12 cellular contexts compared by ENCODE assay signal in the genomic region with DNA sequence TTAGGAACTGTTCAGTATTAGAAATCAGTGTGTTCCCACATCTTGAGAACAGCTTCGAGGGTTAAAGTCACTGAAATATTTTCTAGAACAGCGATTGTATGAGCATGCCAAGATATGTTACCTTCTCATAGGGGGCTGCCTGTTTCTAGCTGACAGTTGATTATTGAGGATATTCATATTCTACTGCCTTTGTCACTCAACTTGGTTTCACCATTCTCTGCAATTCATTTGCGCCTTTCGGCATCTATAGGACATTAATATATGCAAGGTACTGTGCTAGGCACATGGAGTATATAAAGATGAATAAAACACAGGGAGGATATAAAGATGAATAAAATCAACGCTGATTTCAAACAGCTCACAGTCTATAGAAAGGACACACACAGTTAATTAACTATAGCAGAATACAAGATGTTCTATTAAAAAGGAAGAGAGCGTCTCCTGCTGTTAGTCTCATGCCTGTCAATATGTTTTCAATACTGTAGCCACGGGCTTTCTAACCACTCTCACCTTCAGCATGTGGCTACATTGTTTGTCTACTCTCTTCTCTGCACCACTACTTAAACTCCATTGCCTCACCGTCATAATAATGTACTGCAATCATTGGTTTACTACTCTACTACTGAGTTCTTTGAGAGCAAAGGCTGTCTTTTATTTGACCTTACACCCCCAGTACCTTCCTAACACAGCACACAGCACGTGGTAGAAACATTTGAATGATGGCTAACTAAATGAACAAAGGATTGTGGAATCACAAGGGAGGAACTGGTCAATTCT.
DNase-seq lines count a peak whose midpoint lies in the region; ATAC-seq and TF ChIP-seq lines count a peak whose summit lies in the region.
"Had no signal": no experiment of that assay in that cellular context is flagged by ENCODE, and none has a peak within 500 bp of the region (broad histone marks: within the 10 kb centered on the region; RNA-seq: fewer than 3 reads in every experiment).

No MANE protein-coding gene starts in this region.

- no peak overlapping the region for H3K18ac ChIP-seq in trophoblast cell (ENCODE audit: low read length)

- H3K4ac ChIP-seq in trophoblast cell (ENCODE audit: low read depth, low read length) = no peak overlapping the region

- DNase-seq in NCI-H146 (lab: John Stamatoyannopoulos, UW) (peak; percentile 59), gastrocnemius medialis (no peak), H7 (no peak), trophoblast cell (no peak), cerebellum (ENCODE audit: low spot score) (no peak)
- no peak for DNase-seq in central memory CD8-positive, alpha-beta T cell (ENCODE audit: low spot score in 2 of 2)
- DNase-seq: activated gamma-delta T cell treated with Interleukin-2 at 50 U/mL for 16 hours; heart right ventricle; retina; stimulated activated CD4-positive, alpha-beta T cell treated with anti-CD3 and anti-CD28 coated beads, Interleukin-1b, Interleukin-23, amount 100 ng/mL, for 48 hours had no signal

- no peak overlapping the region for H3K4me3 Mint-ChIP-seq in central memory CD8-positive, alpha-beta T cell

- H4K8ac ChIP-seq in trophoblast cell (ENCODE audit: low read depth, low read length) = no peak overlapping the region

- ATAC-seq in central memory CD8-positive, alpha-beta T cell (replicated peaks; ENCODE audit: extremely low read depth, poor library complexity, severe bottlenecking) = peak; percentile 56
- ATAC-seq in gastrocnemius medialis = no peak
- ATAC-seq: heart right ventricle, Right ventricle myocardium inferior had no signal

- H3K4me1 ChIP-seq in OCI-LY3 (ENCODE audit: low read length) = peaks cover 63% of the 10 kb centered on the region
- peaks cover 30 to 36% of the 10 kb centered on the region in 2 donors for H3K4me1 ChIP-seq in gastrocnemius medialis
- no peaks in the 10 kb centered on the region for H3K4me1 ChIP-seq in trophoblast cell (ENCODE audit: control insufficient read depth in 1 of 2, insufficient read depth in 2 of 2, low read length in 2 of 2)

- H3K36me3 ChIP-seq in OCI-LY3 (replicated peaks; ENCODE audit: low read depth, low read length) = peaks cover 81% of the 10 kb centered on the region
- H3K36me3 ChIP-seq in gastrocnemius medialis = peaks cover 0 to 25% of the 10 kb centered on the region in 2 donors
- H3K36me3 ChIP-seq in H7 (replicated peaks; ENCODE audit: control insufficient read depth, insufficient read depth, low read length) = no peaks in the 10 kb centered on the region
- H3K36me3 ChIP-seq in trophoblast cell (ENCODE audit: control insufficient read depth in 1 of 2, insufficient read depth in 2 of 2, low read length in 2 of 2) = no peaks in the 10 kb centered on the region

- no peak overlapping the region for H3K14ac ChIP-seq in trophoblast cell (ENCODE audit: low read length)

- H3K27me3 ChIP-seq in OCI-LY3 (ENCODE audit: low read depth, low read length) = no peaks in the 10 kb centered on the region
- no peaks in the 10 kb centered on the region for H3K27me3 ChIP-seq in gastrocnemius medialis
- H3K27me3 ChIP-seq in H7 (ENCODE audit: control insufficient read depth, insufficient read depth, low read length) = no peaks in the 10 kb centered on the region
- no peaks in the 10 kb centered on the region for H3K27me3 ChIP-seq in trophoblast cell (ENCODE audit: insufficient read depth, low read length)
- H3K27me3 ChIP-seq: heart right ventricle had no signal

- H3K4me3 ChIP-seq in OCI-LY3 (ENCODE audit: low read length) (no peak overlapping the region), gastrocnemius medialis (no peak overlapping the region), H7 (ENCODE audit: insufficient read depth, low read depth, low read length) (no peak overlapping the region), trophoblast cell (ENCODE audit: low read depth, low read length) (no peak overlapping the region)
- H3K4me3 ChIP-seq: heart right ventricle had no signal

- no peak overlapping the region for H2BK12ac ChIP-seq in trophoblast cell (ENCODE audit: low read length)

- TF ChIP-seq POLR2A in gastrocnemius medialis (IDR thresholded peaks at IDR 0.05) = no peak

- H3K9ac ChIP-seq in OCI-LY3 (ENCODE audit: low read length) (no peak overlapping the region; the same call in 1 of the 2 replicates), trophoblast cell (ENCODE audit: low read length) (no peak overlapping the region)

- H2AK5ac ChIP-seq in trophoblast cell (ENCODE audit: low read length) = no peak overlapping the region

- H3K27ac ChIP-seq in OCI-LY3 (ENCODE audit: low read length) (peak overlapping the region; percentile 23; the same call in 1 of the 2 replicates), gastrocnemius medialis (peak overlapping the region; percentile 1 to 44 (median 22)), trophoblast cell (ENCODE audit: low read depth, low read length) (no peak overlapping the region)

- H3K23ac ChIP-seq in trophoblast cell (ENCODE audit: low read length) = no peak overlapping the region

- no peaks in the 10 kb centered on the region for H3K27me3 Mint-ChIP-seq in central memory CD8-positive, alpha-beta T cell

- H3K9me3 ChIP-seq in OCI-LY3 (ENCODE audit: insufficient read depth, low read length) (no peaks in the 10 kb centered on the region), gastrocnemius medialis (no peaks in the 10 kb centered on the region), trophoblast cell (ENCODE audit: insufficient read depth, low read depth, low read length) (no peaks in the 10 kb centered on the region)
- H3K9me3 ChIP-seq: heart right ventricle had no signal

- H3K79me2 ChIP-seq in OCI-LY3 (ENCODE audit: low read length) (peaks cover 92% of the 10 kb centered on the region), trophoblast cell (ENCODE audit: control insufficient read depth, insufficient read depth, low read length, poor library complexity) (no peaks in the 10 kb centered on the region)

- H2BK120ac ChIP-seq in trophoblast cell (ENCODE audit: insufficient read depth, low read length, poor library complexity) = no peak overlapping the region

- H3K4me2 ChIP-seq in OCI-LY3 (ENCODE audit: low read length) (no peak overlapping the region), trophoblast cell (ENCODE audit: low read length) (no peak overlapping the region)

- in situ Hi-C loops in gastrocnemius medialis (cut with MboI; ENCODE audit: low sequenced_read_pairs in 4 of 4) = no loop called here

- no CpG with 5 or more reads among the region's 9 CpGs for WGBS in trophoblast cell (ENCODE audit: extremely low coverage, insufficient coverage, insufficient read length)

- no peaks in the 10 kb centered on the region for H3K79me1 ChIP-seq in trophoblast cell (ENCODE audit: low read length)

- intact Hi-C loops in gastrocnemius medialis (cut with DNase I; ENCODE audit: low total_unique reads) = no loop called here

- no peak overlapping the region for H4K91ac ChIP-seq in trophoblast cell (ENCODE audit: low read depth, low read length)

- no peak overlapping the region for H2AFZ ChIP-seq in OCI-LY3 (ENCODE audit: low read depth, low read length)
- no peak overlapping the region for H2AFZ ChIP-seq in trophoblast cell (ENCODE audit: insufficient read depth, low read length, poor library complexity)

- peaks cover 6% of the 10 kb centered on the region for H3K36me3 Mint-ChIP-seq in central memory CD8-positive, alpha-beta T cell (ENCODE audit: insufficient read depth)

- peaks cover 13% of the 10 kb centered on the region for H3K4me1 Mint-ChIP-seq in central memory CD8-positive, alpha-beta T cell

- TF ChIP-seq CTCF in OCI-LY3 (IDR thresholded peaks at IDR 0.05; ENCODE audit: low read depth, low read length) = peak; percentile 40
- no peak for TF ChIP-seq CTCF in gastrocnemius medialis (IDR thresholded peaks at IDR 0.05 in 4 of 5, conservative IDR thresholded peaks at IDR 0.05 in 1 of 5)

- H4K20me1 ChIP-seq in OCI-LY3 (ENCODE audit: insufficient read depth, low read length) = peaks cover 42% of the 10 kb centered on the region

- H3K9me3 Mint-ChIP-seq in central memory CD8-positive, alpha-beta T cell = no peaks in the 10 kb centered on the region

- no peak overlapping the region for H4K12ac ChIP-seq in trophoblast cell (ENCODE audit: low read depth, low read length)

- H3K27ac Mint-ChIP-seq in central memory CD8-positive, alpha-beta T cell (ENCODE audit: low read depth) = no peak overlapping the region

- H2BK5ac ChIP-seq in trophoblast cell (ENCODE audit: low read depth, low read length, poor library complexity) = no peak overlapping the region
